ENCODE assay signal across 31 cellular contexts in genomic region chr11:78259777-78260470, GRCh38.
DNase-seq lines count a peak whose midpoint lies in the region; ATAC-seq and TF ChIP-seq lines count a peak whose summit lies in the region.
"Had no signal": no experiment of that assay in that cellular context is flagged by ENCODE, and none has a peak within 500 bp of the region (broad histone marks: within the 10 kb centered on the region; RNA-seq: fewer than 3 reads in every experiment).

No MANE protein-coding gene starts in this region.

- H3K79me2 ChIP-seq in hepatocyte: peaks cover 5% of the 10 kb centered on the region

- WGBS in hepatocyte (ENCODE audit: low lambda C conversion rate, missing lambda C conversion rate): 55% methylated on average over 8 of the region's 8 CpGs

- peak; percentile 34 for ATAC-seq in mucosa of descending colon
- no peak for ATAC-seq in HG03460 (IDR thresholded peaks at IDR 0.05; ENCODE audit: unreplicated experiment)
- no peak for ATAC-seq in HG03108 (IDR thresholded peaks at IDR 0.05; ENCODE audit: unreplicated experiment)
- no peak for ATAC-seq in GM21576 (IDR thresholded peaks at IDR 0.05; ENCODE audit: unreplicated experiment)
- ATAC-seq: activated naive CD4-positive, alpha-beta T cell treated with anti-CD3 and anti-CD28 coated beads, Interleukin-2, amount 50 U/mL, for 72 hours; pancreas had no signal

- H3K36me3 ChIP-seq in hepatocyte (replicated peaks; ENCODE audit: insufficient read depth, low read depth) (no peaks in the 10 kb centered on the region), mucosa of descending colon (ENCODE audit: low read depth) (no peaks in the 10 kb centered on the region)
- H3K36me3 ChIP-seq: cardiac muscle cell, pancreas, WERI-Rb-1 had no signal

- TF ChIP-seq CTCF in 22Rv1 (IDR thresholded peaks at IDR 0.05) (peak; percentile 14; the same call in 1 of the 2 replicates), hepatocyte (IDR thresholded peaks at IDR 0.05; ENCODE audit: poor library complexity) (no peak), mucosa of descending colon (IDR thresholded peaks at IDR 0.05) (no peak)

- no peaks in the 10 kb centered on the region for H3K9me3 ChIP-seq in hepatocyte (ENCODE audit: low read depth)
- H3K9me3 ChIP-seq in mucosa of descending colon: no peaks in the 10 kb centered on the region
- H3K9me3 ChIP-seq: pancreas had no signal

- H3K27ac ChIP-seq in 22Rv1 (peak overlapping the region; percentile 75), hepatocyte (peak overlapping the region; percentile 13)
- H3K27ac ChIP-seq: cardiac muscle cell, HL-60, pancreas, skin epidermis, WERI-Rb-1 had no signal

- H3K4me3 ChIP-seq in hepatocyte (no peak overlapping the region), mucosa of descending colon (no peak overlapping the region)
- H3K4me3 ChIP-seq: cardiac muscle cell, pancreas, skin epidermis had no signal

- H3K27me3 ChIP-seq in hepatocyte: no peaks in the 10 kb centered on the region
- H3K27me3 ChIP-seq: cardiac muscle cell, pancreas had no signal

- no peaks in the 10 kb centered on the region for H3K9me2 ChIP-seq in hepatocyte (replicated peaks; ENCODE audit: insufficient read depth)

- no peaks in the 10 kb centered on the region for H4K20me1 ChIP-seq in hepatocyte (ENCODE audit: insufficient read depth, poor library complexity, severe bottlenecking)

- no peak overlapping the region for H2AFZ ChIP-seq in hepatocyte

- DNase-seq in NCI-H526 (lab: John Stamatoyannopoulos, UW): peak; percentile 85 to 87
- no peak for DNase-seq in hepatocyte (ENCODE audit: low spot score)
- no peak for DNase-seq in mucosa of descending colon
- no peak for DNase-seq in 8988T
- DNase-seq: activated CD4-positive, alpha-beta T cell treated with anti-CD3 and anti-CD28 coated beads for 4 hours; activated CD8-positive, alpha-beta memory T cell treated with anti-CD3 and anti-CD28 coated beads for 24 hours; activated effector memory CD4-positive, alpha-beta T cell treated with Interleukin-2 at 50 U/mL for 16 hours; activated T-cell treated with anti-CD3 and anti-CD28 coated beads for 4 hours; AML-193; anterior cingulate cortex; CD4-positive, alpha-beta memory T cell; DND-41; effector CD4-positive, alpha-beta T cell; GF-D8; immature natural killer cell; Karpas-422; NCI-H1417; NCI-H2029 treated with DMSO at 0.1 percent for 48 hours; NCI-H774; pancreas; retina; stimulated activated naive CD4-positive, alpha-beta T cell treated with Interleukin-2 at 50 U/mL for 16 hours; WERI-Rb-1 had no signal

- H3K4me1 ChIP-seq in hepatocyte (ENCODE audit: insufficient read depth) (peaks cover 18% of the 10 kb centered on the region), mucosa of descending colon (ENCODE audit: low read depth) (peaks cover 5% of the 10 kb centered on the region)

- intact Hi-C loops in mucosa of descending colon (cut with DNase I, micrococcal nuclease): no loop called here

- H3K4me2 ChIP-seq in hepatocyte: no peak overlapping the region

Comparison
In these comparisons a context has a peak if more than half of its experiments do, and no peak if none do; other contexts are left out.
1. DNase-seq: peak in NCI-H526 (2 of 2); none in hepatocyte (single experiment), mucosa of descending colon (0 of 3) and 8988T (single experiment).